ENCODE assay signal across 8 cellular contexts in the genomic region with DNA sequence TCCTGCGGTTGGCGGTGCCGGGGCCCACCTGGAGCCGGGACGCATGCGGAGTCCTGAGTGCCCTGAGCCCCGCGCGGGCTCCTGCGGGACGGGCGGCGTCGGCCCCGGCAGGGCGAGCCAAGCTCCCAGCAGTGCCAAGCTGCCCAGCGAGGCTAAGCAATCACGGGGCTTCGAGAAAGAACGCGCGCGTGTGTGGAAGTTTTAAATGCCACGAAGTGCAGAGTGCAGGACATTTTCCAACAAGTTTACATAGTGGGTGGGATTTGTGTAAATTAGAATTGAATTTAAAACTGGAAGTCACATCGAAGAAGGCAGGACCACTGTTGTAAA. TPM values are rescaled to one million over a fixed set of nuclear protein-coding genes. Genes with fewer than 3 reads are reported as not detected.
DNase-seq lines count a peak whose midpoint lies in the region; ATAC-seq and TF ChIP-seq lines count a peak whose summit lies in the region.

No MANE protein-coding gene starts in this region.

- peaks cover 17% of the 10 kb centered on the region for H3K27me3 Mint-ChIP-seq in activated CD4-positive, alpha-beta memory T cell treated with anti-CD3 and anti-CD28 coated beads for 36 hours

- H3K27ac Mint-ChIP-seq in activated CD4-positive, alpha-beta memory T cell treated with anti-CD3 and anti-CD28 coated beads for 36 hours: no peak overlapping the region

- no peak for TF ChIP-seq CTCF in retinal pigment epithelial cell (conservative IDR thresholded peaks at IDR 0.05; ENCODE audit: low read depth, low read length)

- H3K4me3 ChIP-seq in retinal pigment epithelial cell (ENCODE audit: low read length): peak overlapping the region; percentile 33

- no peak for DNase-seq in activated CD4-positive, alpha-beta memory T cell treated with anti-CD3 and anti-CD28 coated beads for 36 hours
- DNase-seq in left cardiac atrium (no peak), retinal pigment epithelial cell (ENCODE audit: low read depth) (no peak), NAMALWA (ENCODE audit: low spot score) (no peak), NCI-H2107 (lab: John Stamatoyannopoulos, UW) (no peak), NCI-H2196 treated with DMSO at 0.1 percent for 48 hours (lab: John Stamatoyannopoulos, UW; ENCODE audit: unreplicated experiment) (no peak)

- peaks cover 17% of the 10 kb centered on the region for H3K4me1 Mint-ChIP-seq in activated CD4-positive, alpha-beta memory T cell treated with anti-CD3 and anti-CD28 coated beads for 36 hours (ENCODE audit: low read depth)

- ATAC-seq in GM19455 (IDR thresholded peaks at IDR 0.05; ENCODE audit: unreplicated experiment): peak; percentile 5
- ATAC-seq in left cardiac atrium: peak; percentile 36
- no peak for ATAC-seq in activated CD4-positive, CD25-positive, alpha-beta regulatory T cell treated with anti-CD3 and anti-CD28 coated beads, Interleukin-2, amount 50 U/mL, for 24 hours

- intact Hi-C loops in activated CD4-positive, alpha-beta memory T cell treated with anti-CD3 and anti-CD28 coated beads for 36 hours (cut with micrococcal nuclease): loop anchor here (1.0 to 5.0 kb wide), 2 partner anchors 25 to 134 kb away; no protein-coding TSS in a partner anchor
- intact Hi-C loops in left cardiac atrium (cut with DNase I): no loop called here

- CTCF ChIA-PET in activated CD4-positive, alpha-beta memory T cell treated with anti-CD3 and anti-CD28 coated beads for 36 hours (lab: Charles Lee): interaction anchor here (1.2 to 1.6 kb wide), 2 partner anchors 8 to 10 kb away, joined by 4 to 5 read pairs; no protein-coding TSS in a partner anchor

- POLR2A ChIA-PET in activated CD4-positive, alpha-beta memory T cell treated with anti-CD3 and anti-CD28 coated beads for 36 hours (lab: Charles Lee): interaction anchor here (1.0 to 1.5 kb wide), 3 partner anchors 10 to 25 kb away, joined by 3 to 4 read pairs (median 3); no protein-coding TSS in a partner anchor

- H3K36me3 Mint-ChIP-seq in activated CD4-positive, alpha-beta memory T cell treated with anti-CD3 and anti-CD28 coated beads for 36 hours: peaks cover 3% of the 10 kb centered on the region

- peak overlapping the region; percentile 23 for H3K4me3 Mint-ChIP-seq in activated CD4-positive, alpha-beta memory T cell treated with anti-CD3 and anti-CD28 coated beads for 36 hours

- no peaks in the 10 kb centered on the region for H3K9me3 Mint-ChIP-seq in activated CD4-positive, alpha-beta memory T cell treated with anti-CD3 and anti-CD28 coated beads for 36 hours

RNA-seq across cellular contexts. Expression of a gene that starts 0.6 kb away (rescaled TPM):
- total RNA-seq in activated CD4-positive, alpha-beta memory T cell treated with anti-CD3 and anti-CD28 coated beads for 36 hours: 10 to 100 TPM; 14.7 to 19.8 TPM
- total RNA-seq in left cardiac atrium: 10 to 100 TPM; 18.4 to 35.0 TPM

Comparison
In these comparisons a context has a peak if more than half of its experiments do, and no peak if none do; other contexts are left out.
1. ATAC-seq: peak in GM19455 (single experiment) and left cardiac atrium (2 of 2); none in activated CD4-positive, CD25-positive, alpha-beta regulatory T cell treated with anti-CD3 and anti-CD28 coated beads, Interleukin-2, amount 50 U/mL, for 24 hours (0 of 2).